1 cellular context compared by ENCODE assay signal in the genomic region with DNA sequence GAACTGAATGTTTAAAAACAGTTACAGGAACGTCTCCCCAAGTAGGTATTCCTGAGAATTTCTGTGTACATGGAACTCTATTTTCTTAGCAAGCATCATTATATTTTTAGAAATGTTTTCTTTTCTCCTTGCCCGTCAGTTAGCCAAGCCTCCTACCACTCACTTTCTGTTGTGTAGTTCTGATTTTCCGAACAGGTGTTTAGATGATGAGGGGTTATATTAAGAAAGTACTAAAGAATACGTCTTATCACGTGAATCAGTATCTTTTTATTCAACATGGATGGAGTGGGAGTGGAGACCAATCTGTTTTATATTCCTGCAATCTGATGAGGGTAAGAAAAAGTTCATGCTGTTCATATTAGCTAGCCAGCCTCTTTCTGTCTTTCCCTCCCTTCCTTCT.
TF ChIP-seq lines count a peak whose summit lies in the region.

No MANE protein-coding gene starts in this region.

TF ChIP-seq in GM12878, 131 proteins besides CTCF, POLR2A, EP300 and RAD21 (continued from another document):
- TF ChIP-seq REST (IDR thresholded peaks at IDR 0.05; ENCODE audit: low read depth, low read length) (no peak), IKZF1 (conservative IDR thresholded peaks at IDR 0.05) (no peak)
- TF ChIP-seq, protein P1, sequence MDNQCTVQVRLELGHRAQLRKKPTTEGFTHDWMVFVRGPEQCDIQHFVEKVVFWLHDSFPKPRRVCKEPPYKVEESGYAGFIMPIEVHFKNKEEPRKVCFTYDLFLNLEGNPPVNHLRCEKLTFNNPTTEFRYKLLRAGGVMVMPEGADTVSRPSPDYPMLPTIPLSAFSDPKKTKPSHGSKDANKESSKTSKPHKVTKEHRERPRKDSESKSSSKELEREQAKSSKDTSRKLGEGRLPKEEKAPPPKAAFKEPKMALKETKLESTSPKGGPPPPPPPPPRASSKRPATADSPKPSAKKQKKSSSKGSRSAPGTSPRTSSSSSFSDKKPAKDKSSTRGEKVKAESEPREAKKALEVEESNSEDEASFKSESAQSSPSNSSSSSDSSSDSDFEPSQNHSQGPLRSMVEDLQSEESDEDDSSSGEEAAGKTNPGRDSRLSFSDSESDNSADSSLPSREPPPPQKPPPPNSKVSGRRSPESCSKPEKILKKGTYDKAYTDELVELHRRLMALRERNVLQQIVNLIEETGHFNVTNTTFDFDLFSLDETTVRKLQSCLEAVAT (IDR thresholded peaks at IDR 0.05), result no peak
